Comparison of ENCODE assay signal across 8 cellular contexts in the genomic region with DNA sequence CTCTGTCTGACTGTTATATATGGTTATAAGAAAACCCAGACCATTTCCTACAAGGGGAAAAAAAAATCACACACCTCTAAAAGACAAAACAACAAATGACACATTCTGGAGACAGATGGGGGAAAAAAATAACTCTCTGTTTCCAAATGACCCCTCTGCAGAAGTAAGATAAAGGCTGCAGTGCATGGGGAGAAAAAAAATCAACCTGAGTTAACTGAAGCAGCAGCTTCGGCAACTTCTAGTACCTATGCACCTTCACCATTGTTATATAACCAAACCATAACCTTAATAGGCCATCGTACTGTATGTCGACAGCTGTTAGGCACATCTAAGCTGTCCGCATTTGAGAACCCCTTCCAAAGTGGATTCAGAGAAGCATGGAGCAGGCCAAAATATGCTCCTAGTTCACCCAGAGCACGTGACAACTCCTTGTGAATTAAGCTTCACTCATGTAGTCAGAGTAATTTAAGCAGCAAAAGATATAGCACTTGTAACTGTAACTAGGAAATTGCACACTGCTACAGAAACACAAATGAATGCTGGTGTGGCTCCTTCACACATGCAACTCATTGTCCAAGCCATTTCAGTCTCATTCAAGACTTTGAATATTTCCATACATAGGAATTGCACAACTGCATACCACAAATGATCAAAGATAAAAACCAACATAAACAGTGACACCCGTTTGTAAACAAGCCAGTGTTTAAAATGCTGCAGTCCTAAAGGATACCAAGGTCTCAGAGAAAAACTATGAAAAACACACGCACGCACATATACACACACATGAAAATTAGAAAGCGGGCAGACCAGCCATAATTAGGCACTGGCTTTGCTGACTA. TPM values are rescaled to one million over a fixed set of nuclear protein-coding genes. Genes with fewer than 3 reads are reported as not detected.
DNase-seq lines count a peak whose midpoint lies in the region; ATAC-seq, FAIRE-seq and TF ChIP-seq lines count a peak whose summit lies in the region.

No MANE protein-coding gene starts in this region.

- H3K36me3 ChIP-seq in HEK293 (ENCODE audit: control insufficient read depth in 2 of 2, insufficient read depth in 1 of 2, low read length in 2 of 2) (no peaks in the 10 kb centered on the region), kidney (ENCODE audit: control insufficient read depth in 1 of 2, insufficient read depth in 2 of 2, low read length in 2 of 2) (no peaks in the 10 kb centered on the region), tibial artery (no peaks in the 10 kb centered on the region)

- no peaks in the 10 kb centered on the region for H3K9me3 Mint-ChIP-seq in activated T-helper 17 cell treated with anti-CD3 and anti-CD28 coated beads, Interleukin-2, amount 50 U/mL, for 72 hours

- peaks cover 69% of the 10 kb centered on the region for H3K4me1 Mint-ChIP-seq in activated T-helper 17 cell treated with anti-CD3 and anti-CD28 coated beads, Interleukin-2, amount 50 U/mL, for 72 hours

- POLR2A ChIA-PET in A549 (lab: Yijun Ruan, JAX) = no interaction called here
- POLR2A ChIA-PET in HEK293 (lab: Yijun Ruan, JAX) = interaction anchor here (0.5 to 1.0 kb wide), 4 partner anchors 14 to 204 kb away, joined by 3 to 7 read pairs (median 3); no protein-coding TSS in a partner anchor

- peak overlapping the region; percentile 99 for H3K27ac Mint-ChIP-seq in activated T-helper 17 cell treated with anti-CD3 and anti-CD28 coated beads, Interleukin-2, amount 50 U/mL, for 72 hours

- peaks cover 65% of the 10 kb centered on the region for H3K36me3 Mint-ChIP-seq in activated T-helper 17 cell treated with anti-CD3 and anti-CD28 coated beads, Interleukin-2, amount 50 U/mL, for 72 hours (ENCODE audit: low read depth)

- DNase-seq in A549 (ENCODE audit: low read depth in 1 of 2, low spot score in 1 of 2) (no peak), kidney (no peak), tibial artery (no peak), D341Med (ENCODE audit: low spot score) (no peak)

- TF ChIP-seq EP300 in A549 (IDR thresholded peaks at IDR 0.05) = no peak

- CTCF ChIA-PET in A549 (lab: Yijun Ruan, JAX) = interaction anchor here (1.6 kb wide), 1 partner anchor 10 kb away, joined by 7 read pairs; no protein-coding TSS in a partner anchor
- CTCF ChIA-PET in HEK293 (lab: Yijun Ruan, JAX) = interaction anchor here (2.1 kb wide), 1 partner anchor 216 kb away, joined by 5 read pairs; no protein-coding TSS in a partner anchor

- H3K4me2 ChIP-seq in A549 = peak overlapping the region; percentile 83

- TF ChIP-seq RAD21 in A549 (conservative IDR thresholded peaks at IDR 0.05 in 1 of 2, IDR thresholded peaks at IDR 0.05 in 1 of 2) = no peak

- H3K4me3 ChIP-seq in A549 (0 out of 3 replicates have a peak overlapping the region, but pooled peaks have one; percentile 12), HEK293 (ENCODE audit: low read depth, low read length) (no peak overlapping the region), kidney (ENCODE audit: low read length in 2 of 2) (peak overlapping the region; percentile 76 to 89), tibial artery (peak overlapping the region; percentile 4)

- H3K27ac ChIP-seq in A549 (peak overlapping the region in 1 of 2 experiments; percentile 99; a peak in 1 of 6 replicates), HEK293 (ENCODE audit: extremely low read depth, low read depth, low read length) (no peak overlapping the region), kidney (ENCODE audit: low read depth in 2 of 2, low read length in 2 of 2) (peak overlapping the region; percentile 9 to 95), tibial artery (peak overlapping the region; percentile 51 to 94)

- peak overlapping the region in 1 of 2 donors; percentile 92 for H3K9ac ChIP-seq in kidney (ENCODE audit: low read length in 2 of 2)

- H3K9me3 ChIP-seq in A549 (no peaks in the 10 kb centered on the region), HEK293 (ENCODE audit: control insufficient read depth, insufficient read depth, low read depth, low read length) (no peaks in the 10 kb centered on the region), kidney (ENCODE audit: control insufficient read depth in 1 of 2, low read length in 2 of 2) (no peaks in the 10 kb centered on the region), tibial artery (no peaks in the 10 kb centered on the region)

- 64% methylated on average over 9 of the region's 9 CpGs for WGBS in A549 (ENCODE audit: missing lambda C conversion rate)

- H3K27me3 Mint-ChIP-seq in activated T-helper 17 cell treated with anti-CD3 and anti-CD28 coated beads, Interleukin-2, amount 50 U/mL, for 72 hours = no peaks in the 10 kb centered on the region

- intact Hi-C loops in kidney (cut with DNase I) = no loop called here
- intact Hi-C loops in tibial artery (cut with DNase I; ENCODE audit: low total_unique reads) = loop anchor here (5.0 to 10.0 kb wide), 2 partner anchors 101 to 127 kb away; no protein-coding TSS in a partner anchor

- H3K4me3 Mint-ChIP-seq in activated T-helper 17 cell treated with anti-CD3 and anti-CD28 coated beads, Interleukin-2, amount 50 U/mL, for 72 hours = peak overlapping the region; percentile 96

- peaks cover 51% of the 10 kb centered on the region for H3K4me1 ChIP-seq in A549
- H3K4me1 ChIP-seq in HEK293 (ENCODE audit: control insufficient read depth, insufficient read depth, low read length) = no peaks in the 10 kb centered on the region
- peaks cover 26 to 27% of the 10 kb centered on the region in 2 donors for H3K4me1 ChIP-seq in kidney (ENCODE audit: control insufficient read depth in 1 of 2, insufficient read depth in 1 of 2, low read depth in 1 of 2, low read length in 2 of 2)
- peaks cover 0 to 79% (median 35%) of the 10 kb centered on the region in 4 donors for H3K4me1 ChIP-seq in tibial artery

- ATAC-seq in A549 = no peak
- peak; percentile 5 for ATAC-seq in activated T-helper 17 cell treated with anti-CD3 and anti-CD28 coated beads, Interleukin-2, amount 50 U/mL, for 72 hours (replicated peaks)
- ATAC-seq in GM21367 (IDR thresholded peaks at IDR 0.05; ENCODE audit: unreplicated experiment) = no peak
- ATAC-seq in HG03039 (IDR thresholded peaks at IDR 0.05; ENCODE audit: unreplicated experiment) = no peak

- FAIRE-seq in A549 (lab: Jason Lieb, UNC) (no peak), kidney (lab: Jason Lieb, UNC) (no peak)

- TF ChIP-seq POLR2A in A549 (IDR thresholded peaks at IDR 0.05; ENCODE audit: low read length) = no peak

- no peaks in the 10 kb centered on the region for H3K27me3 ChIP-seq in tibial artery

- TF ChIP-seq CTCF in A549 (IDR thresholded peaks at IDR 0.05) (no peak), HEK293 (tag by site-specific recombination; IDR thresholded peaks at IDR 0.05) (no peak), kidney (IDR thresholded peaks at IDR 0.05; ENCODE audit: borderline replicate concordance, extremely low read depth, insufficient read depth) (no peak), tibial artery (IDR thresholded peaks at IDR 0.05) (no peak)

TF ChIP-seq in A549, 52 proteins besides CTCF, POLR2A, EP300 and RAD21:
- TF ChIP-seq MYC (IDR thresholded peaks at IDR 0.05; ENCODE audit: borderline replicate concordance, low read length) (no peak), MAZ (IDR thresholded peaks at IDR 0.05; ENCODE audit: borderline replicate concordance, low read depth, low read length) (no peak), GATA3 (IDR thresholded peaks at IDR 0.05; ENCODE audit: borderline replicate concordance) (peak; percentile 64; the same call in 1 of the 2 replicates), POLR2AphosphoS2 (conservative IDR thresholded peaks at IDR 0.05; ENCODE audit: low read length) (no peak), CEBPB (IDR thresholded peaks at IDR 0.05) (peak; percentile 28 to 71; a peak in 2 of 4 replicates)

RNA-seq across cellular contexts. Expression of a gene that starts 2.7 kb away (rescaled TPM):
- polyA plus RNA-seq in A549 (2011; rRNA removed) = 8.2 and 12.3 TPM in 2 replicates
- 4.3 and 5.4 TPM in 2 replicates for polyA plus RNA-seq in A549 (2012; cell fraction: cytosol; rRNA removed)
- 10.6 and 12.8 TPM in 2 replicates for polyA plus RNA-seq in A549 (2012; cell fraction: nucleus; rRNA removed)
- 7.3 to 9.0 TPM (median 8.7 TPM) in 3 replicates for polyA plus RNA-seq in A549 (2017; fragmentation: RNase III; extraction: RNeasy Plus Mini Kit Qiagen cat#74134 plus additional on column Dnase treatment)
- 17.8 and 25.0 TPM in 2 replicates for polyA minus RNA-seq in A549 (2011; rRNA and poly(A)+ RNA removed)
- 10 to 100 TPM; 41.9 to 55.7 TPM for total RNA-seq in activated T-helper 17 cell treated with anti-CD3 and anti-CD28 coated beads, Interleukin-2, amount 50 U/mL, for 72 hours
- total RNA-seq in kidney = 50.7 TPM
- 12.3 TPM for polyA plus RNA-seq in kidney (ENCODE audit: insufficient read depth, low read depth, low replicate concordance)

RNA-seq across cellular contexts. Expression of a gene that starts 48.6 kb away (rescaled TPM):
- polyA plus RNA-seq in A549 (2011; rRNA removed) (47.8 and 55.3 TPM in 2 replicates), A549 (2017; fragmentation: RNase III; extraction: RNeasy Plus Mini Kit Qiagen cat#74134 plus additional on column Dnase treatment) (32.2 to 33.9 TPM (median 32.9 TPM) in 3 replicates), kidney (ENCODE audit: insufficient read depth, low read depth, low replicate concordance) (29.4 TPM)
- polyA plus RNA-seq in A549 (2012; cell fraction: cytosol; rRNA removed) = 15.0 and 15.1 TPM in 2 replicates
- 9.5 and 10.2 TPM in 2 replicates for polyA plus RNA-seq in A549 (2012; cell fraction: nucleus; rRNA removed)
- 134 and 169 TPM in 2 replicates for polyA minus RNA-seq in A549 (2011; rRNA and poly(A)+ RNA removed)
- total RNA-seq in activated T-helper 17 cell treated with anti-CD3 and anti-CD28 coated beads, Interleukin-2, amount 50 U/mL, for 72 hours = 10 to 100 TPM; 53.7 to 87.6 TPM
- total RNA-seq in kidney = 90.2 TPM
